ENCODE assay signal across 16 cellular contexts in genomic region chr1:58454343-58454742, GRCh38.
DNase-seq lines count a peak whose midpoint lies in the region; ATAC-seq, FAIRE-seq and TF ChIP-seq lines count a peak whose summit lies in the region.
"Had no signal": no experiment of that assay in that cellular context is flagged by ENCODE, and none has a peak within 500 bp of the region (broad histone marks: within the 10 kb centered on the region; RNA-seq: fewer than 3 reads in every experiment).

No MANE protein-coding gene starts in this region.

- ATAC-seq in K562 (peak; percentile 39; the same call in 2 of the 3 replicates), heart left ventricle (no peak)

- no peak overlapping the region for H2AFZ ChIP-seq in K562 (ENCODE audit: low read depth, low read length)

- no TSS peak for BruUV-seq in K562 (replicated peaks; lab: Mats Ljungman, UMichigan)

- FAIRE-seq in K562 (lab: Jason Lieb, UNC) = no peak

- TF ChIP-seq CTCF in K562 (IDR thresholded peaks at IDR 0.05 in 2 of 3, conservative IDR thresholded peaks at IDR 0.05 in 1 of 3; ENCODE audit: insufficient read depth in 2 of 3, low read depth in 1 of 3, low read length in 3 of 3) = no peak
- TF ChIP-seq CTCF in heart left ventricle (IDR thresholded peaks at IDR 0.05) = no peak

- no peaks in the 10 kb centered on the region; a peak in 1 of 5 replicates for H3K4me1 ChIP-seq in K562 (replicated peaks in 1 of 2; ENCODE audit: control insufficient read depth in 2 of 2, insufficient read depth in 2 of 2, low read length in 2 of 2)
- H3K4me1 ChIP-seq in heart left ventricle = peaks cover 0 to 8% (median 0%) of the 10 kb centered on the region in 12 donors
- H3K4me1 ChIP-seq: BLaER1, Caco-2, HAP-1 had no signal

- intact Hi-C loops in K562 (cut with micrococcal nuclease) = no loop called here
- intact Hi-C loops in heart left ventricle (cut with DNase I) = no loop called here

- H3K79me2 ChIP-seq in K562 (ENCODE audit: control insufficient read depth, insufficient read depth, low read length) = no peaks in the 10 kb centered on the region

- no peaks in the 10 kb centered on the region; the same call in none of the 2 replicates for H4K20me1 ChIP-seq in K562 (replicated peaks; ENCODE audit: control insufficient read depth, insufficient read depth, low read length)
- H4K20me1 ChIP-seq: BLaER1 had no signal

- no peaks in the 10 kb centered on the region for H3K9me1 ChIP-seq in K562 (ENCODE audit: control insufficient read depth, insufficient read depth, low read length)

- H3K4me2 ChIP-seq in K562 (ENCODE audit: insufficient read depth, low read length) = no peak overlapping the region
- H3K4me2 ChIP-seq: BLaER1 had no signal

- no peak overlapping the region for H3K4me3 ChIP-seq in K562
- H3K4me3 ChIP-seq in heart left ventricle = no peak overlapping the region
- H3K4me3 ChIP-seq: BLaER1, HAP-1 had no signal

- H3K36me3 ChIP-seq in K562 (ENCODE audit: control insufficient read depth, insufficient read depth, low read length) (no peaks in the 10 kb centered on the region), heart left ventricle (no peaks in the 10 kb centered on the region)
- H3K36me3 ChIP-seq: BLaER1, HAP-1 had no signal

- no peak overlapping the region for H3K27ac ChIP-seq in K562 (ENCODE audit: extremely low read depth, low read depth, low read length)
- no peak overlapping the region for H3K27ac ChIP-seq in heart left ventricle
- H3K27ac ChIP-seq: BLaER1, HL-60 had no signal

- no peak for TF ChIP-seq RAD21 in K562 (CRISPR knock-in tag; conservative IDR thresholded peaks at IDR 0.05 in 1 of 2, IDR thresholded peaks at IDR 0.05 in 1 of 2)

- DNase-seq in NCI-H2227 (lab: John Stamatoyannopoulos, UW; ENCODE audit: unreplicated experiment) = peak; percentile 52
- no peak for DNase-seq in NCI-H2227 treated with DMSO at 0.1 percent for 48 hours (lab: John Stamatoyannopoulos, UW)
- DNase-seq in K562 (ENCODE audit: extremely low read depth in 1 of 4, low spot score in 3 of 4) = no peak
- peak; percentile 22 for DNase-seq in iPS-NIHi11 (ENCODE audit: low spot score)
- DNase-seq in heart left ventricle = no peak
- DNase-seq in NK-92 treated with Interleukin-12 subunit alpha and Interleukin-12 subunit beta, amount 100 ng/mL, for 24 hours (lab: John Stamatoyannopoulos, UW) = no peak
- DNase-seq in GM03348 (ENCODE audit: low spot score) = no peak
- DNase-seq: 8988T; AML-193; Caco-2; CD8-positive, alpha-beta memory T cell; DND-41; GDM1 had no signal

- CTCF ChIA-PET in K562 (lab: Yijun Ruan, JAX; ENCODE audit: low intra/inter-chr PET ratio) = no interaction called here

- H3K9me3 ChIP-seq in K562 (replicated peaks; ENCODE audit: control insufficient read depth, insufficient read depth, low read depth, low read length) (no peaks in the 10 kb centered on the region), heart left ventricle (peaks cover 0 to 5% (median 0%) of the 10 kb centered on the region in 12 donors)
- H3K9me3 ChIP-seq: BLaER1, Caco-2, HAP-1 had no signal

- H3K9ac ChIP-seq in K562 (ENCODE audit: insufficient read depth in 1 of 2, low read depth in 2 of 2, low read length in 2 of 2) = no peak overlapping the region
- H3K9ac ChIP-seq: BLaER1 had no signal

- no peak for TF ChIP-seq POLR2A in K562 (conservative IDR thresholded peaks at IDR 0.05)
- TF ChIP-seq POLR2A in heart left ventricle (IDR thresholded peaks at IDR 0.05) = no peak

- in situ Hi-C loops in K562 (cut with MboI) = no loop called here

- TF ChIP-seq EP300 in K562 (IDR thresholded peaks at IDR 0.05; ENCODE audit: low read length) = no peak

- 3% methylated on average over 9 of the region's 10 CpGs for WGBS in K562 (ENCODE audit: insufficient coverage, low coverage, missing lambda C conversion rate)
- WGBS in heart left ventricle, 4 donors = 64 to 81% (median 70%) methylated on average over 9 to 10 of the region's 10 CpGs

- POLR2A ChIA-PET in K562 (lab: Yijun Ruan, JAX) = interaction anchor here (0.6 to 1.0 kb wide), 2 partner anchors 9 to 22 kb away, joined by 3 read pairs; no protein-coding TSS in a partner anchor

- peaks cover 4 to 30% of the 10 kb centered on the region in 2 experiments; a peak in 4 of 5 replicates for H3K27me3 ChIP-seq in K562 (ENCODE audit: control insufficient read depth in 2 of 2, insufficient read depth in 2 of 2, low read length in 2 of 2)
- H3K27me3 ChIP-seq in heart left ventricle = no peaks in the 10 kb centered on the region
- H3K27me3 ChIP-seq: BLaER1 had no signal

TF ChIP-seq in K562, 482 proteins besides CTCF, POLR2A, EP300 and RAD21 (continues in another document):
- TF ChIP-seq ZBTB49 (CRISPR knock-in tag; IDR thresholded peaks at IDR 0.05; ENCODE audit: borderline replicate concordance) (no peak), NR4A1 (CRISPR knock-in tag; IDR thresholded peaks at IDR 0.05) (no peak), NR4A1 (tag; IDR thresholded peaks at IDR 0.05) (no peak), TCF3 (CRISPR knock-in tag; IDR thresholded peaks at IDR 0.05) (no peak), TAL1 (IDR thresholded peaks at IDR 0.05) (no peak), PHF20 (IDR thresholded peaks at IDR 0.05; ENCODE audit: partially characterized antibody) (no peak), HOXB6 (CRISPR knock-in tag; IDR thresholded peaks at IDR 0.05; ENCODE audit: borderline replicate concordance) (no peak), ZNF41 (CRISPR knock-in tag; conservative IDR thresholded peaks at IDR 0.05) (no peak), RB1 (IDR thresholded peaks at IDR 0.05; ENCODE audit: low read depth) (no peak), RERE (CRISPR knock-in tag; IDR thresholded peaks at IDR 0.05; ENCODE audit: borderline replicate concordance) (no peak), PATZ1 (CRISPR knock-in tag; IDR thresholded peaks at IDR 0.05; ENCODE audit: borderline replicate concordance) (no peak)

Comparison
In these comparisons a context has a peak if more than half of its experiments do, and no peak if none do; other contexts are left out.
1. DNase-seq: peak in NCI-H2227 (single experiment) and iPS-NIHi11 (single experiment); none in NCI-H2227 treated with DMSO at 0.1 percent for 48 hours (single experiment), K562 (0 of 4), heart left ventricle (0 of 5), NK-92 treated with Interleukin-12 subunit alpha and Interleukin-12 subunit beta, amount 100 ng/mL, for 24 hours (single experiment) and GM03348 (single experiment).